ENCODE assay signal across 1 cellular context in the genomic region with DNA sequence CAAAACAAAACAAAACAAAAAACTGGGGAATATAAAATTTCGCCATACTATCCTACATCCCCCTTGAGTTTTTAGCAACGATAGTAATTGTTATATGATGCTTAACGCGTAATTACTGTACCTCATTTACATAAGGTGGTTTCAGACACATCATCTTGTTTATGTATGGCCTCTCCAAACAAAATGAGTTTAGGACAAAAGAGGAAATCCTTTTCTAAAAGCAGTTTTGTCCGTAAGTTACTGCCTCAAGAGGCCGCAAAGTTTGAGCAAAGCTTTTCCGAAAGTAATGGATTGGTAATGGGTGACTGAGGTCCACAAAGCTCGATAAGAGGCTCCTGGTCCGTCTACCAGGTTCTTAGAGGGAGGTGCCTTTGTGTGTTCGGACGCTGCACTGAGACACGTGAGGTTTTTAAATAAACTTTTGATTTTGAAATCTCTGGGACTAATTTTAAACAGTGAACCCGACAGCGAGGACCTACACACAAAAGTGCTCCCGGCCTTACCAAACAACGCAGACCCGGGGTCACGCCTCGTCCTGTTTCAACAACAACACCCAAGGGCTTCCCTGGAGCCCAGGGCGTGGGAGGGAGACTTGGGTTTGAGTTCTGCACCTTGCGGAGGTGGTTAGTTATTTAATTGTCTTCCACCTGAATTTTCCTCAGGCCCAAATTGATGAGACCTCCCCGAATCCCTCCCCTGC.
TF ChIP-seq lines count a peak whose summit lies in the region.

No MANE protein-coding gene starts in this region.

TF ChIP-seq in GM23338, 12 proteins besides CTCF, POLR2A, EP300 and RAD21 (continued from another document):
- TF ChIP-seq ZNF462 (CRISPR knock-in tag; IDR thresholded peaks at IDR 0.05) (no peak), JUNB (IDR thresholded peaks at IDR 0.05; ENCODE audit: unreplicated experiment) (no peak), POLR2AphosphoS5 (IDR thresholded peaks at IDR 0.05; ENCODE audit: low read depth) (no peak), ETS1 (IDR thresholded peaks at IDR 0.05) (no peak), STAT1 (IDR thresholded peaks at IDR 0.05; ENCODE audit: unreplicated experiment) (no peak), CREB1 (CRISPR knock-in tag; IDR thresholded peaks at IDR 0.05; ENCODE audit: low read depth) (no peak), EZH2 (IDR thresholded peaks at IDR 0.05; ENCODE audit: low read depth, unreplicated experiment) (no peak), ZNF331 (CRISPR knock-in tag; IDR thresholded peaks at IDR 0.05; ENCODE audit: low read depth) (no peak), NANOG (IDR thresholded peaks at IDR 0.05; ENCODE audit: borderline replicate concordance) (no peak), ZNF114 (CRISPR knock-in tag; IDR thresholded peaks at IDR 0.05) (no peak)
- TF ChIP-seq, protein P1, sequence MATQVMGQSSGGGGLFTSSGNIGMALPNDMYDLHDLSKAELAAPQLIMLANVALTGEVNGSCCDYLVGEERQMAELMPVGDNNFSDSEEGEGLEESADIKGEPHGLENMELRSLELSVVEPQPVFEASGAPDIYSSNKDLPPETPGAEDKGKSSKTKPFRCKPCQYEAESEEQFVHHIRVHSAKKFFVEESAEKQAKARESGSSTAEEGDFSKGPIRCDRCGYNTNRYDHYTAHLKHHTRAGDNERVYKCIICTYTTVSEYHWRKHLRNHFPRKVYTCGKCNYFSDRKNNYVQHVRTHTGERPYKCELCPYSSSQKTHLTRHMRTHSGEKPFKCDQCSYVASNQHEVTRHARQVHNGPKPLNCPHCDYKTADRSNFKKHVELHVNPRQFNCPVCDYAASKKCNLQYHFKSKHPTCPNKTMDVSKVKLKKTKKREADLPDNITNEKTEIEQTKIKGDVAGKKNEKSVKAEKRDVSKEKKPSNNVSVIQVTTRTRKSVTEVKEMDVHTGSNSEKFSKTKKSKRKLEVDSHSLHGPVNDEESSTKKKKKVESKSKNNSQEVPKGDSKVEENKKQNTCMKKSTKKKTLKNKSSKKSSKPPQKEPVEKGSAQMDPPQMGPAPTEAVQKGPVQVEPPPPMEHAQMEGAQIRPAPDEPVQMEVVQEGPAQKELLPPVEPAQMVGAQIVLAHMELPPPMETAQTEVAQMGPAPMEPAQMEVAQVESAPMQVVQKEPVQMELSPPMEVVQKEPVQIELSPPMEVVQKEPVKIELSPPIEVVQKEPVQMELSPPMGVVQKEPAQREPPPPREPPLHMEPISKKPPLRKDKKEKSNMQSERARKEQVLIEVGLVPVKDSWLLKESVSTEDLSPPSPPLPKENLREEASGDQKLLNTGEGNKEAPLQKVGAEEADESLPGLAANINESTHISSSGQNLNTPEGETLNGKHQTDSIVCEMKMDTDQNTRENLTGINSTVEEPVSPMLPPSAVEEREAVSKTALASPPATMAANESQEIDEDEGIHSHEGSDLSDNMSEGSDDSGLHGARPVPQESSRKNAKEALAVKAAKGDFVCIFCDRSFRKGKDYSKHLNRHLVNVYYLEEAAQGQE (IDR thresholded peaks at IDR 0.05; ENCODE audit: unreplicated experiment), result no peak
TF ChIP-seq in GM23338: peak in this region for 0.
